1 cellular context compared by ENCODE assay signal in genomic region chr16:576197-576822, GRCh38.
TF ChIP-seq lines count a peak whose summit lies in the region.

No MANE protein-coding gene starts in this region.

TF ChIP-seq in HEK293, 187 proteins besides CTCF, POLR2A, EP300 and RAD21 (continued from another document):
- TF ChIP-seq ATF2 (tag by site-specific recombination; IDR thresholded peaks at IDR 0.05; ENCODE audit: low read depth) (no peak), ZNF221 (tag by site-specific recombination; IDR thresholded peaks at IDR 0.05; ENCODE audit: borderline replicate concordance) (no peak), ZIC2 (tag by site-specific recombination; IDR thresholded peaks at IDR 0.05) (peak; percentile 38), ZNF394 (tag by site-specific recombination; IDR thresholded peaks at IDR 0.05; ENCODE audit: borderline replicate concordance) (no peak), ZFP41 (tag by site-specific recombination; IDR thresholded peaks at IDR 0.05; ENCODE audit: borderline replicate concordance) (no peak), ZNF140 (tag by site-specific recombination; IDR thresholded peaks at IDR 0.05) (no peak)
